Comparison of ENCODE assay signal across 8 cellular contexts in the genomic region with DNA sequence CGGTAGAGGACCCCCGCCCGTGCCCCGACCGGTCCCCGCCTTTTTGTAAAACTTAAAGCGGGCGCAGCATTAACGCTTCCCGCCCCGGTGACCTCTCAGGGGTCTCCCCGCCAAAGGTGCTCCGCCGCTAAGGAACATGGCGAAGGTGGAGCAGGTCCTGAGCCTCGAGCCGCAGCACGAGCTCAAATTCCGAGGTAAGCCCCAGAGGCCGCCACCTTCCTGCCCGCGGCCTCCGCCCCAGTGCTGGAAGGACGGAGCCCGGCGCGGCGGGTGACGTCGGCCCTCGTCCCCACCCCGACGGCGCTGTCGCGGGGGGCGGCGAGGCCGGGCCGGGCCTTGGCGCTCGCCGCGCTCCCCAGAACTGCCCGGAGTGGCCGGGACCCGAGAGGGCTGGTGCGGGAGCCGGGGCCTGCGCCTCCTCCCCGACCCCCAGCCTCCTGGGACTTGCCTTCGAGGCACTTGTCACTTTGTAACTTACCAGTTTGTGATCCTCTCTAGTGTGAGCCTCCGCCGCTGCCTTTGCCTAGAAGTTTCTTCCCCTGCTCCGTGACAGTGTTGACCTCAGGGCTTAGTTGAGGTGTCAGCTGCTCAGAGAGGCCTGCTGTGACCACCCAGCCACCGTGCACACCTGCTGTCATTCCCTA. TPM values are rescaled to one million over a fixed set of nuclear protein-coding genes. Genes with fewer than 3 reads are reported as not detected.
DNase-seq lines count a peak whose midpoint lies in the region; ATAC-seq, FAIRE-seq and TF ChIP-seq lines count a peak whose summit lies in the region.

No MANE protein-coding gene starts in this region.

- peaks cover 11 to 16% of the 10 kb centered on the region in 2 donors for H3K4me1 ChIP-seq in kidney (ENCODE audit: control insufficient read depth in 1 of 2, insufficient read depth in 1 of 2, low read depth in 1 of 2, low read length in 2 of 2)

- no peaks in the 10 kb centered on the region for H3K27me3 ChIP-seq in AG04450 (ENCODE audit: control insufficient read depth, insufficient read depth, low read length)

- peak overlapping the region; percentile 90 to 98 (median 97) for H3K4me3 Mint-ChIP-seq in brain

- H3K27ac ChIP-seq in AG04450 (ENCODE audit: low read depth, low read length): peak overlapping the region; percentile 86
- H3K27ac ChIP-seq in kidney (ENCODE audit: low read depth in 2 of 2, low read length in 2 of 2): peak overlapping the region; percentile 92 to 94

- in situ Hi-C loops in GM13977 (cut with MboI; ENCODE audit: low pct_unique_long_range_greater_than_20kb, low sequenced_read_pairs, unreplicated experiment): no loop called here

- peaks cover 48% of the 10 kb centered on the region for H3K4me1 Mint-ChIP-seq in brain

- no peak for DNase-seq in AG04450 (ENCODE audit: low read depth, low spot score)
- peak; percentile 45 for DNase-seq in GM13977 (ENCODE audit: low spot score)
- peak; percentile 63 for DNase-seq in NCI-H69 (lab: John Stamatoyannopoulos, UW)
- DNase-seq in kidney: peak; percentile 81
- peak; percentile 17 for DNase-seq in stimulated activated CD4-positive, alpha-beta T cell treated with anti-CD3 and anti-CD28 coated beads, Interleukin-4, amount 100 ng/mL, for 24 hours
- no peak for DNase-seq in NCI-H774 (lab: John Stamatoyannopoulos, UW)

- H3K36me3 ChIP-seq in kidney (ENCODE audit: control insufficient read depth in 1 of 2, insufficient read depth in 2 of 2, low read length in 2 of 2): peaks cover 6 to 9% of the 10 kb centered on the region in 2 donors

- intact Hi-C loops in kidney (cut with DNase I): no loop called here

- FAIRE-seq in kidney (lab: Jason Lieb, UNC): no peak

- POLR2A ChIA-PET in AG04450 (lab: Yijun Ruan, JAX): interaction anchor here (0.8 to 1.1 kb wide), 4 partner anchors 29 to 262 kb away, joined by 3 to 12 read pairs (median 4); a partner anchor contains a TSS

- H3K4me3 ChIP-seq in AG04450 (ENCODE audit: low read depth, low read length) (peak overlapping the region; percentile 93), kidney (ENCODE audit: low read length in 2 of 2) (peak overlapping the region; percentile 86 to 91)

- TF ChIP-seq CTCF in AG04450 (IDR thresholded peaks at IDR 0.05; ENCODE audit: low read depth, low read length): no peak
- no peak for TF ChIP-seq CTCF in GM13977 (IDR thresholded peaks at IDR 0.05; ENCODE audit: extremely low read depth, insufficient read depth, missing control alignments)
- no peak for TF ChIP-seq CTCF in brain (conservative IDR thresholded peaks at IDR 0.05)
- TF ChIP-seq CTCF in kidney (IDR thresholded peaks at IDR 0.05; ENCODE audit: borderline replicate concordance, extremely low read depth, insufficient read depth): no peak

- H3K36me3 Mint-ChIP-seq in brain: peaks cover 44% of the 10 kb centered on the region

- peaks cover 4 to 18% (median 13%) of the 10 kb centered on the region in 5 experiments for H3K9me3 Mint-ChIP-seq in brain

- ATAC-seq in HG02870 (IDR thresholded peaks at IDR 0.05; ENCODE audit: unreplicated experiment): peak; percentile 25

- H3K9ac ChIP-seq in kidney (ENCODE audit: low read length in 2 of 2): peak overlapping the region; percentile 81 to 91

- H3K27me3 Mint-ChIP-seq in brain: peaks cover 17% of the 10 kb centered on the region

- CTCF ChIA-PET in AG04450 (lab: Charles Lee): interaction anchor here (0.5 to 1.1 kb wide), 5 partner anchors 8 to 156 kb away, joined by 3 to 4 read pairs (median 4); no protein-coding TSS in a partner anchor

- H3K27ac Mint-ChIP-seq in brain: peak overlapping the region; percentile 92 to 97 (median 96)

- H3K9me3 ChIP-seq in AG04450 (ENCODE audit: control insufficient read depth, insufficient read depth, low read length) (no peaks in the 10 kb centered on the region; the same call in 1 of the 2 replicates), kidney (ENCODE audit: control insufficient read depth in 1 of 2, low read length in 2 of 2) (no peaks in the 10 kb centered on the region)

RNA-seq across cellular contexts. Expression of a gene that starts 0.4 kb away (rescaled TPM):
- 36.3 and 43.8 TPM in 2 replicates for polyA plus RNA-seq in AG04450 (2011; rRNA removed)
- 23.3 and 25.5 TPM in 2 replicates for polyA minus RNA-seq in AG04450 (2011; rRNA and poly(A)+ RNA removed)
- 93.3 TPM for polyA plus RNA-seq in brain (ENCODE audit: insufficient read depth, low read depth, low replicate concordance)
- total RNA-seq in kidney: 60.4 TPM
- 49.3 TPM for polyA plus RNA-seq in kidney (ENCODE audit: insufficient read depth, low read depth, low replicate concordance)

Comparison
In these comparisons a context has a peak if more than half of its experiments do, and no peak if none do; other contexts are left out.
1. DNase-seq: peak in GM13977 (single experiment), NCI-H69 (single experiment), kidney (single experiment) and stimulated activated CD4-positive, alpha-beta T cell treated with anti-CD3 and anti-CD28 coated beads, Interleukin-4, amount 100 ng/mL, for 24 hours (single experiment); none in AG04450 (single experiment) and NCI-H774 (single experiment).